1 cellular context compared by ENCODE assay signal in genomic region chr20:1467355-1468116, GRCh38.
TF ChIP-seq lines count a peak whose summit lies in the region.

No MANE protein-coding gene starts in this region.

TF ChIP-seq in K562, 482 proteins besides CTCF, POLR2A, EP300 and RAD21 (continued from another document):
- TF ChIP-seq ZBTB43 (CRISPR knock-in tag; IDR thresholded peaks at IDR 0.05) (no peak), HDAC3 (IDR thresholded peaks at IDR 0.05; ENCODE audit: borderline replicate concordance, partially characterized antibody) (no peak), RERE (CRISPR knock-in tag; IDR thresholded peaks at IDR 0.05; ENCODE audit: borderline replicate concordance) (no peak), RB1 (IDR thresholded peaks at IDR 0.05; ENCODE audit: low read depth) (0 out of 2 replicates have a peak, but pooled peaks have one; percentile 5), ZNF57 (CRISPR knock-in tag; IDR thresholded peaks at IDR 0.05) (no peak), ERF (CRISPR knock-in tag; IDR thresholded peaks at IDR 0.05) (0 out of 2 replicates have a peak, but pooled peaks have one; percentile 31), ZNF318 (IDR thresholded peaks at IDR 0.05; ENCODE audit: borderline replicate concordance in 1 of 2, low read depth in 1 of 2) (no peak), SIRT6 (IDR thresholded peaks at IDR 0.05; ENCODE audit: low read depth, low read length) (no peak), ATF3 (IDR thresholded peaks at IDR 0.05) (no peak), ATF3 (CRISPR knock-in tag; conservative IDR thresholded peaks at IDR 0.05) (peak; percentile 61; the same call in 1 of the 2 replicates), LARP7 (IDR thresholded peaks at IDR 0.05) (no peak), MTA3 (IDR thresholded peaks at IDR 0.05; ENCODE audit: borderline replicate concordance) (no peak; the same call in 1 of the 2 replicates), PRPF4 (IDR thresholded peaks at IDR 0.05; ENCODE audit: insufficient read depth, low read depth, low read length, poor library complexity, severe bottlenecking) (no peak)
